ENCODE assay signal across 9 cellular contexts in the genomic region with DNA sequence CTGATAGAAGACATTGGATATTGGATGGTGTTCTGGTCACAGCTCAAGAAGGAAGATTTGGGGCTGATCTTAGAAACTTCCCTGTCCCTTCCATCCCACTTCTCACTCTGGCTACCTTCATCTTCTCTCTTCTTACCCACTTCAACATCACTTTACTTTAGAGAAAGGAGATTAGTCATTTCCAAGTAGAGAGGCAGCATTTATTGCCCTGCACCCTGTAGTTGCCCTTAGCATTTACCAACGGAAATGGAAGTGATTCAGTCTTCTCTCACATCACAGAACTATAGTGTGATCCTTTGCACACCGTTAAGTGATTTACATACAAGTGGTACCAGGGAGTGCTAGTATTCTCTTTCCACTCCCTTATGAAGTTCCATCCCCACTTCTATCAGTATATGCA. TPM values are rescaled to one million over a fixed set of nuclear protein-coding genes. Genes with fewer than 3 reads are reported as not detected.
A peak's percentile ranks its signal among the peaks of the same experiment; 100 is the strongest.
DNase-seq lines count a peak whose midpoint lies in the region; ATAC-seq and TF ChIP-seq lines count a peak whose summit lies in the region.
"Had no signal": no experiment of that assay in that cellular context is flagged by ENCODE, and none has a peak within 500 bp of the region (broad histone marks: within the 10 kb centered on the region; RNA-seq: fewer than 3 reads in every experiment).

No MANE protein-coding gene starts in this region.

- H3K4me1 ChIP-seq in OCI-LY7 (ENCODE audit: insufficient read depth, low read length, poor library complexity, severe bottlenecking) (peaks cover 43% of the 10 kb centered on the region), smooth muscle cell (ENCODE audit: low read depth) (peaks cover 13% of the 10 kb centered on the region), GM23338 (ENCODE audit: insufficient read depth) (peaks cover 26% of the 10 kb centered on the region; the same call in 1 of the 2 replicates)

- H3K27me3 ChIP-seq in smooth muscle cell (ENCODE audit: low read depth) (no peaks in the 10 kb centered on the region), GM23338 (ENCODE audit: insufficient read depth) (no peaks in the 10 kb centered on the region)
- H3K27me3 ChIP-seq: neutrophil had no signal

- H3F3A ChIP-seq in smooth muscle cell (ENCODE audit: low read depth) (peaks cover 24% of the 10 kb centered on the region), GM23338 (replicated peaks; ENCODE audit: low read depth) (no peaks in the 10 kb centered on the region)

- no peaks in the 10 kb centered on the region for H3K9me2 ChIP-seq in OCI-LY7 (ENCODE audit: insufficient read depth, low read length)
- H3K9me2 ChIP-seq in GM23338 (ENCODE audit: insufficient read depth), result no peaks in the 10 kb centered on the region

- H3K4me2 ChIP-seq in OCI-LY7 (ENCODE audit: low read length) (no peak overlapping the region), smooth muscle cell (peak overlapping the region; percentile 54), GM23338 (no peak overlapping the region)

- peak overlapping the region; percentile 100 for H3K27ac Mint-ChIP-seq in activated CD4-positive, alpha-beta T cell treated with anti-CD3 and anti-CD28 coated beads for 36 hours
- no peak overlapping the region for H3K27ac Mint-ChIP-seq in GM23338

- peak; percentile 55 for DNase-seq in activated CD4-positive, alpha-beta T cell treated with anti-CD3 and anti-CD28 coated beads for 36 hours
- DNase-seq in activated CD4-positive, alpha-beta T cell treated with anti-CD3 and anti-CD28 coated beads for 1 hour, result no peak
- DNase-seq in OCI-LY7 (ENCODE audit: low spot score) (no peak), coronary artery (ENCODE audit: low spot score) (no peak), smooth muscle cell (lab: John Stamatoyannopoulos, UW; ENCODE audit: unreplicated experiment) (no peak), 8988T (no peak), NCI-H2171 (lab: John Stamatoyannopoulos, UW) (no peak), GM23338 (ENCODE audit: low spot score) (no peak)

- H3K27ac ChIP-seq in OCI-LY7 (ENCODE audit: low read depth, low read length, poor library complexity, severe bottlenecking), result no peak overlapping the region
- peak overlapping the region; percentile 71 to 86 for H3K27ac ChIP-seq in coronary artery
- peak overlapping the region; percentile 97 for H3K27ac ChIP-seq in smooth muscle cell (ENCODE audit: low read depth)
- H3K27ac ChIP-seq in GM23338 (ENCODE audit: low read depth), result no peak overlapping the region
- H3K27ac ChIP-seq: neutrophil had no signal

- H2AFZ ChIP-seq in OCI-LY7 (ENCODE audit: low read length), result peak overlapping the region; percentile 86; the same call in 1 of the 2 replicates
- H2AFZ ChIP-seq in smooth muscle cell (ENCODE audit: low read depth), result no peak overlapping the region
- no peak overlapping the region for H2AFZ ChIP-seq in GM23338

- TF ChIP-seq CTCF in OCI-LY7 (conservative IDR thresholded peaks at IDR 0.05; ENCODE audit: low read length), result no peak
- no peak for TF ChIP-seq CTCF in coronary artery (IDR thresholded peaks at IDR 0.05)
- no peak for TF ChIP-seq CTCF in smooth muscle cell (IDR thresholded peaks at IDR 0.05; ENCODE audit: borderline replicate concordance, insufficient read depth, poor library complexity, severe bottlenecking)
- no peak for TF ChIP-seq CTCF in GM23338 (conservative IDR thresholded peaks at IDR 0.05; ENCODE audit: low read depth in 2 of 2)

- H3K36me3 ChIP-seq in OCI-LY7 (ENCODE audit: insufficient read depth, low read length), result no peaks in the 10 kb centered on the region
- no peaks in the 10 kb centered on the region for H3K36me3 ChIP-seq in smooth muscle cell (ENCODE audit: low read depth)
- no peaks in the 10 kb centered on the region for H3K36me3 ChIP-seq in GM23338 (ENCODE audit: insufficient read depth)
- H3K36me3 ChIP-seq: neutrophil had no signal

- H3K9ac ChIP-seq in smooth muscle cell (ENCODE audit: low read depth), result peak overlapping the region; percentile 84

- CTCF ChIA-PET in activated CD4-positive, alpha-beta T cell treated with anti-CD3 and anti-CD28 coated beads for 36 hours (lab: Charles Lee), result interaction anchor here (1.1 to 1.5 kb wide), 6 partner anchors 10 to 52 kb away, joined by 3 to 7 read pairs (median 4); a partner anchor contains a TSS
- CTCF ChIA-PET in OCI-LY7 (lab: Charles Lee; ENCODE audit: unreplicated experiment), result no interaction called here

- no TSS peak for BruUV-seq in OCI-LY7 (replicated peaks; lab: Mats Ljungman, UMichigan)

- H3K4me3 ChIP-seq in OCI-LY7 (ENCODE audit: low read depth, low read length, poor library complexity, severe bottlenecking) (no peak overlapping the region), coronary artery (no peak overlapping the region), smooth muscle cell (no peak overlapping the region), GM23338 (no peak overlapping the region)

- H3K9me3 ChIP-seq in OCI-LY7 (ENCODE audit: low read length) (no peaks in the 10 kb centered on the region), smooth muscle cell (replicated peaks; ENCODE audit: low read depth) (no peaks in the 10 kb centered on the region)
- H3K9me3 ChIP-seq: neutrophil had no signal

- no peaks in the 10 kb centered on the region for H3K36me3 Mint-ChIP-seq in activated CD4-positive, alpha-beta T cell treated with anti-CD3 and anti-CD28 coated beads for 36 hours (ENCODE audit: low read depth)
- H3K36me3 Mint-ChIP-seq in GM23338 (ENCODE audit: low read depth), result no peaks in the 10 kb centered on the region

- POLR2A ChIA-PET in activated CD4-positive, alpha-beta T cell treated with anti-CD3 and anti-CD28 coated beads for 36 hours (lab: Charles Lee), result interaction anchor here (1.7 to 2.6 kb wide), 3 partner anchors 42 to 52 kb away, joined by 6 to 14 read pairs (median 13); a partner anchor contains a TSS
- POLR2A ChIA-PET in OCI-LY7 (lab: Charles Lee), result interaction anchor here (0.6 to 1.6 kb wide), 3 partner anchors 10 to 348 kb away, joined by 4 to 9 read pairs (median 5); no protein-coding TSS in a partner anchor

- no peaks in the 10 kb centered on the region for H3K27me3 Mint-ChIP-seq in activated CD4-positive, alpha-beta T cell treated with anti-CD3 and anti-CD28 coated beads for 36 hours
- H3K27me3 Mint-ChIP-seq in GM23338 (ENCODE audit: insufficient read depth, low read depth, poor library complexity), result peaks cover 5% of the 10 kb centered on the region

- H3K4me3 Mint-ChIP-seq in activated CD4-positive, alpha-beta T cell treated with anti-CD3 and anti-CD28 coated beads for 36 hours, result peak overlapping the region; percentile 59
- no peak overlapping the region for H3K4me3 Mint-ChIP-seq in GM23338

- H3K79me2 ChIP-seq in OCI-LY7 (ENCODE audit: insufficient read depth, low read depth, low read length) (no peaks in the 10 kb centered on the region), smooth muscle cell (ENCODE audit: low read depth) (no peaks in the 10 kb centered on the region), GM23338 (replicated peaks; ENCODE audit: insufficient read depth) (no peaks in the 10 kb centered on the region)

- H3K9me3 Mint-ChIP-seq in activated CD4-positive, alpha-beta T cell treated with anti-CD3 and anti-CD28 coated beads for 36 hours (ENCODE audit: low read depth), result no peaks in the 10 kb centered on the region
- H3K9me3 Mint-ChIP-seq in GM23338, result no peaks in the 10 kb centered on the region

- 21% methylated on average over 2 of the region's 2 CpGs for WGBS in smooth muscle cell (ENCODE audit: low lambda C conversion rate)

- H4K20me1 ChIP-seq in OCI-LY7 (ENCODE audit: insufficient read depth, low read length), result no peaks in the 10 kb centered on the region
- no peaks in the 10 kb centered on the region for H4K20me1 ChIP-seq in smooth muscle cell (ENCODE audit: low read depth)
- no peaks in the 10 kb centered on the region for H4K20me1 ChIP-seq in GM23338 (replicated peaks; ENCODE audit: insufficient read depth)

- intact Hi-C loops in activated CD4-positive, alpha-beta T cell treated with anti-CD3 and anti-CD28 coated beads for 36 hours (cut with DNase I, micrococcal nuclease), result loop anchor here (1.0 to 5.0 kb wide), 8 partner anchors 45 to 588 kb away; a partner anchor contains a TSS
- intact Hi-C loops in OCI-LY7 (cut with micrococcal nuclease; ENCODE audit: unreplicated experiment), result no loop called here

- peak; percentile 82 for ATAC-seq in activated CD4-positive, alpha-beta T cell treated with anti-CD3 and anti-CD28 coated beads for 36 hours
- no peak for ATAC-seq in GM23338

- H3K4me1 Mint-ChIP-seq in activated CD4-positive, alpha-beta T cell treated with anti-CD3 and anti-CD28 coated beads for 36 hours, result peaks cover 75% of the 10 kb centered on the region
- peaks cover 27% of the 10 kb centered on the region for H3K4me1 Mint-ChIP-seq in GM23338

TF ChIP-seq in GM23338, 12 proteins besides CTCF, POLR2A, EP300 and RAD21:
- TF ChIP-seq EZH2phosphoT487 (IDR thresholded peaks at IDR 0.05; ENCODE audit: unreplicated experiment), result no peak
- TF ChIP-seq STAT1 (IDR thresholded peaks at IDR 0.05; ENCODE audit: unreplicated experiment), result no peak
- TF ChIP-seq CREB1 (CRISPR knock-in tag; IDR thresholded peaks at IDR 0.05; ENCODE audit: low read depth), result no peak
- no peak for TF ChIP-seq ZNF331 (CRISPR knock-in tag; IDR thresholded peaks at IDR 0.05; ENCODE audit: low read depth)

RNA-seq across cellular contexts. Expression of a gene that starts 52.4 kb away (rescaled TPM):
- 10 to 100 TPM; 12.3 to 14.3 TPM for total RNA-seq in activated CD4-positive, alpha-beta T cell treated with anti-CD3 and anti-CD28 coated beads for 36 hours
- 0.44 and 0.54 TPM in 2 replicates for total RNA-seq in OCI-LY7 (2014; rRNA removed; shearing (Covaris generic))
- total RNA-seq in OCI-LY7 (2022), result 2.1 and 2.3 TPM in 2 replicates
- 88.6 and 91.3 TPM in 2 replicates for total RNA-seq in smooth muscle cell
- polyA plus RNA-seq in smooth muscle cell, result 69.7 and 70.2 TPM in 2 replicates
- total RNA-seq in GM23338 (2014; rRNA removed; shearing (Covaris generic)), result 19.3 and 21.6 TPM in 2 replicates
- polyA plus RNA-seq in GM23338 (2016; fragmentation: Nextera tagmentation; extraction: Ambion mirVana), result 11.6 and 11.7 TPM in 2 replicates

Comparison
In these comparisons a context has a peak if more than half of its experiments do, and no peak if none do; other contexts are left out.
1. H3K27ac ChIP-seq: peak in coronary artery (2 of 2) and smooth muscle cell (single experiment); none in OCI-LY7 (single experiment) and GM23338 (single experiment).